ENCODE assay signal across 8 cellular contexts in genomic region chr12:63668800-63669365, GRCh38. TPM values are rescaled to one million over a fixed set of nuclear protein-coding genes. Genes with fewer than 3 reads are reported as not detected.
DNase-seq lines count a peak whose midpoint lies in the region; ATAC-seq and TF ChIP-seq lines count a peak whose summit lies in the region.
"Not testable (repeated sequence)": the region's sequence is repeated elsewhere in the genome, so short reads cannot be mapped to it uniquely, and the experiment has no call there.

No MANE protein-coding gene starts in this region.

- CTCF ChIA-PET in AG04450 (lab: Charles Lee) = interaction anchor here (1.0 to 1.7 kb wide), 3 partner anchors 133 to 250 kb away, joined by 3 to 13 read pairs (median 6); no protein-coding TSS in a partner anchor

- not testable (repeated sequence) for H3K9me3 ChIP-seq in AG04450 (ENCODE audit: control insufficient read depth, insufficient read depth, low read length)

- H3K4me3 Mint-ChIP-seq in activated T-helper 2 cell treated with anti-CD3 and anti-CD28 coated beads, Interferon-gamma antibody, Interleukin-2, Interleukin-4, amounts not matched to agents 10 μg/mL and 5 μg/mL and 100 μg/mL, durations not matched to agents 14 hours and 24 hours and 36 hours (ENCODE audit: low read depth) = peak overlapping the region; percentile 83

- not testable (repeated sequence) for H3K27ac ChIP-seq in AG04450 (ENCODE audit: low read depth, low read length)

- H3K4me3 ChIP-seq in AG04450 (ENCODE audit: low read depth, low read length) = peak overlapping the region; percentile 75
- peak overlapping the region; percentile 97 for H3K4me3 ChIP-seq in epithelial cell of proximal tubule (ENCODE audit: low read depth, low read length)

- intact Hi-C loops in activated T-helper 2 cell treated with anti-CD3 and anti-CD28 coated beads, Interferon-gamma antibody, Interleukin-2, Interleukin-4, amounts not matched to agents 10 μg/mL and 5 μg/mL and 100 μg/mL, durations not matched to agents 14 hours and 24 hours and 36 hours (cut with micrococcal nuclease) = loop anchor here (5.0 kb wide), 1 partner anchor 133 kb away; no protein-coding TSS in a partner anchor
- intact Hi-C loops in sciatic nerve (cut with DNase I) = not testable (repeated sequence)

- POLR2A ChIA-PET in AG04450 (lab: Yijun Ruan, JAX) = interaction anchor here (0.7 kb wide), 1 partner anchor 513 kb away, joined by 3 read pairs; no protein-coding TSS in a partner anchor

- TF ChIP-seq CTCF in AG04450 (IDR thresholded peaks at IDR 0.05; ENCODE audit: low read depth, low read length); epithelial cell of proximal tubule (conservative IDR thresholded peaks at IDR 0.05; ENCODE audit: low read depth, low read length): not testable (repeated sequence)

- H3K27ac Mint-ChIP-seq in activated T-helper 2 cell treated with anti-CD3 and anti-CD28 coated beads, Interferon-gamma antibody, Interleukin-2, Interleukin-4, amounts not matched to agents 10 μg/mL and 5 μg/mL and 100 μg/mL, durations not matched to agents 14 hours and 24 hours and 36 hours = not testable (repeated sequence)

- not testable (repeated sequence) for H3K36me3 Mint-ChIP-seq in activated T-helper 2 cell treated with anti-CD3 and anti-CD28 coated beads, Interferon-gamma antibody, Interleukin-2, Interleukin-4, amounts not matched to agents 10 μg/mL and 5 μg/mL and 100 μg/mL, durations not matched to agents 14 hours and 24 hours and 36 hours (ENCODE audit: low read depth)

- peak; percentile 39 for ATAC-seq in GM18868 (IDR thresholded peaks at IDR 0.05; ENCODE audit: unreplicated experiment)
- peak; percentile 32 for ATAC-seq in HG03039 (IDR thresholded peaks at IDR 0.05; ENCODE audit: unreplicated experiment)
- ATAC-seq in sciatic nerve = peak; percentile 61

- H3K27me3 Mint-ChIP-seq in activated T-helper 2 cell treated with anti-CD3 and anti-CD28 coated beads, Interferon-gamma antibody, Interleukin-2, Interleukin-4, amounts not matched to agents 10 μg/mL and 5 μg/mL and 100 μg/mL, durations not matched to agents 14 hours and 24 hours and 36 hours (ENCODE audit: low read depth) = peaks cover 40% of the 10 kb centered on the region

- H3K4me1 Mint-ChIP-seq in activated T-helper 2 cell treated with anti-CD3 and anti-CD28 coated beads, Interferon-gamma antibody, Interleukin-2, Interleukin-4, amounts not matched to agents 10 μg/mL and 5 μg/mL and 100 μg/mL, durations not matched to agents 14 hours and 24 hours and 36 hours (ENCODE audit: low read depth) = peaks cover 10% of the 10 kb centered on the region

- not testable (repeated sequence) for DNase-seq in AG04450 (ENCODE audit: low read depth, low spot score); activated T-helper 2 cell treated with anti-CD3 and anti-CD28 coated beads, Interferon-gamma antibody, Interleukin-2, Interleukin-4, amounts not matched to agents 10 μg/mL and 5 μg/mL and 100 μg/mL, durations not matched to agents 14 hours and 24 hours and 36 hours (ENCODE audit: low spot score); epithelial cell of proximal tubule (ENCODE audit: low read depth)
- DNase-seq in NCI-H748 treated with DMSO at 0.1 percent for 48 hours (lab: John Stamatoyannopoulos, UW) (peak; percentile 67), left kidney (ENCODE audit: low read depth, low spot score) (peak; percentile 60), sciatic nerve (ENCODE audit: low spot score) (peak; percentile 59)

- H3K27me3 ChIP-seq in AG04450 (ENCODE audit: control insufficient read depth, insufficient read depth, low read length) = not testable (repeated sequence)

- not testable (repeated sequence) for H3K9me3 Mint-ChIP-seq in activated T-helper 2 cell treated with anti-CD3 and anti-CD28 coated beads, Interferon-gamma antibody, Interleukin-2, Interleukin-4, amounts not matched to agents 10 μg/mL and 5 μg/mL and 100 μg/mL, durations not matched to agents 14 hours and 24 hours and 36 hours

RNA-seq across cellular contexts. Expression of gene DPY19L2, which starts 0.6 kb away (rescaled TPM):
- 5.1 and 7.8 TPM in 2 replicates for polyA plus RNA-seq in AG04450 (2011; rRNA removed)
- polyA minus RNA-seq in AG04450 (2011; rRNA and poly(A)+ RNA removed) = 3.5 and 5.9 TPM in 2 replicates
- total RNA-seq in activated T-helper 2 cell treated with anti-CD3 and anti-CD28 coated beads, Interferon-gamma antibody, Interleukin-2, Interleukin-4, amounts not matched to agents 10 μg/mL and 5 μg/mL and 100 μg/mL, durations not matched to agents 14 hours and 24 hours and 36 hours = 0.32 and 0.91 TPM in 2 replicates
- total RNA-seq in epithelial cell of proximal tubule = 5.6 and 6.9 TPM in 2 replicates
- 28.3 TPM for total RNA-seq in sciatic nerve
